ENCODE assay signal across 9 cellular contexts in the genomic region with DNA sequence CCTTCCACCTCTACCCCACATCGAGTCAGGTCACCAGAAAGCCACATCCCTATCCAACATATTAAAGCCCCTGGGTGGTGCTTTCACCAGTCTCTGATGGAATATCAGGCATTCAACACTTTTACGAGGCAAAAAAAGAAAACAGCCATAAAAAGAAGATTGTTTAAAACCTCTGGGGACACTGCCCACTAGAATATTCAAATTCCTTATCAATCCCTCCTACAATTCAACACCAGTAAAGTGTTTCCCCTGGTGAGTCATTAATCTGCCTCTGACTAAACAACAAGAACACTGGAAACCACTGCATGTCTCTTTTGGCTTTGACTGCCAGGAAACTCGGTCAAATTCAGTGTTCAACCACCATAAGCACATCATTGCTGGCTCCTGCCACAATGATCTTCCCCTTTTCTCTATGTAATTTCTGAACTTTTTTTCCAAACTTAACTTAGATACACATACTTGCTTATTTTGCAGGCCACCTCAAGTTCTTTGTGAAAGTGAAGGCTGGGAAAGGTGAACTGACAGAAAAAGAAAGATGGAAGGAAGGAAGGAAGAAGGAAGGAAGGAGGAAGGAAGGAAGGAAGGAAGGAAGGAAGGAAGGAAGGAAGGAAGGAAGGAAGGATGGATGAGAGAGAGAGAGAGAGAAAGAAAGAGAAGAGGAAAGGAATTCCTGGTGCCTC.
DNase-seq lines count a peak whose midpoint lies in the region; ATAC-seq lines count a peak whose summit lies in the region.
"Had no signal": no experiment of that assay in that cellular context is flagged by ENCODE, and none has a peak within 500 bp of the region (broad histone marks: within the 10 kb centered on the region; RNA-seq: fewer than 3 reads in every experiment).

No MANE protein-coding gene starts in this region.

- peaks cover 3% of the 10 kb centered on the region for H3K9me3 Mint-ChIP-seq in activated T-cell treated with anti-CD3 and anti-CD28 coated beads, Interleukin-2, amount 50 U/mL, for 24 hours
- peaks cover 4% of the 10 kb centered on the region for H3K9me3 Mint-ChIP-seq in activated naive CD8-positive, alpha-beta T cell (ENCODE audit: low read depth)

- ATAC-seq in HG03196 (IDR thresholded peaks at IDR 0.05; ENCODE audit: unreplicated experiment) (peak; percentile 40), Right ventricle myocardium inferior (no peak), GM21737 (IDR thresholded peaks at IDR 0.05; ENCODE audit: unreplicated experiment) (no peak)

- intact Hi-C loops in Right ventricle myocardium inferior (cut with DNase I): no loop called here

- H3K27ac Mint-ChIP-seq in activated T-cell treated with anti-CD3 and anti-CD28 coated beads, Interleukin-2, amount 50 U/mL, for 24 hours: peak overlapping the region; percentile 90
- H3K27ac Mint-ChIP-seq in activated naive CD8-positive, alpha-beta T cell: peak overlapping the region; percentile 89

- no peaks in the 10 kb centered on the region for H3K9me3 ChIP-seq in SJCRH30 (replicated peaks)

- no peak overlapping the region for H3K27ac ChIP-seq in SJCRH30
- H3K27ac ChIP-seq: C4-2B had no signal

- H3K27me3 Mint-ChIP-seq in activated T-cell treated with anti-CD3 and anti-CD28 coated beads, Interleukin-2, amount 50 U/mL, for 24 hours: peaks cover 52% of the 10 kb centered on the region
- H3K27me3 Mint-ChIP-seq in activated naive CD8-positive, alpha-beta T cell: peaks cover 15% of the 10 kb centered on the region

- no peak for DNase-seq in activated T-cell treated with anti-CD3 and anti-CD28 coated beads, Interleukin-2, amount 50 U/mL, for 24 hours
- DNase-seq in activated T-cell treated with anti-CD3 and anti-CD28 coated beads for 4 hours (no peak), skeletal muscle cell (ENCODE audit: low read depth) (peak; percentile 26), Right ventricle myocardium inferior (ENCODE audit: missing footprints) (no peak), SJCRH30 (no peak)

- peak overlapping the region; percentile 41 for H3K4me3 Mint-ChIP-seq in activated T-cell treated with anti-CD3 and anti-CD28 coated beads, Interleukin-2, amount 50 U/mL, for 24 hours
- H3K4me3 Mint-ChIP-seq in activated naive CD8-positive, alpha-beta T cell: no peak overlapping the region

- H3K27me3 ChIP-seq in SJCRH30: no peaks in the 10 kb centered on the region

- no peaks in the 10 kb centered on the region for H3K36me3 Mint-ChIP-seq in activated T-cell treated with anti-CD3 and anti-CD28 coated beads, Interleukin-2, amount 50 U/mL, for 24 hours (ENCODE audit: low read depth)
- H3K36me3 Mint-ChIP-seq in activated naive CD8-positive, alpha-beta T cell: peaks cover 3% of the 10 kb centered on the region

- H3K4me3 ChIP-seq in skeletal muscle cell (ENCODE audit: low read depth, low read length) (no peak overlapping the region), SJCRH30 (no peak overlapping the region)

- H3K36me3 ChIP-seq in SJCRH30: no peaks in the 10 kb centered on the region

- H3K4me1 Mint-ChIP-seq in activated T-cell treated with anti-CD3 and anti-CD28 coated beads, Interleukin-2, amount 50 U/mL, for 24 hours (ENCODE audit: low read depth): peaks cover 40% of the 10 kb centered on the region
- H3K4me1 Mint-ChIP-seq in activated naive CD8-positive, alpha-beta T cell (ENCODE audit: low read depth): peaks cover 6% of the 10 kb centered on the region

- H3K4me1 ChIP-seq in SJCRH30: no peaks in the 10 kb centered on the region
